28 cellular contexts compared by ENCODE assay signal in the genomic region with DNA sequence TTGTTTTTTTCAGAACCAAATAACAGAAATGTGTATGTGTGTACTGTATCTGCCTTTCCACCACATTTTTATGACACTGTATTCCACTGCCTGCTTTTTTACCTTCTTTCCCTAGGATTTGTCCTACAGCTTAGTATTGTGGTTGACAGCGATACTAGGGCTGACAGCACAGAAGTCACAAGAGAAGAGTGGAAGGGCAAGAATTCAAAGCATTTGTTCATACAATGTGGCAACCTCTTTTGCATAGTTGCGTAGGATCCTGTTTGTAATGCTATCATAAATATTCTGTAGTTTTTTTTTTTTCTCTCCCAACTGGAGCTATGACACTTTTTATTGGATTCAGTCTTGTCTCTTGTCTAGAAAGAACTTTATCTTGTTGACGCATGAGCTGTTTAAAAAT.
"Had no signal": no experiment of that assay in that cellular context is flagged by ENCODE, and none has a peak within 500 bp of the region (broad histone marks: within the 10 kb centered on the region; RNA-seq: fewer than 3 reads in every experiment).

No MANE protein-coding gene starts in this region.

- H3K27ac ChIP-seq: adrenal gland, ascending aorta, coronary artery, dorsolateral prefrontal cortex, gastrocnemius medialis, ovary, right lobe of liver, skin epidermis, thoracic aorta, upper lobe of left lung, vagina, VCaP had no signal

- H3K27me3 ChIP-seq: adrenal gland, ascending aorta, dorsolateral prefrontal cortex, gastrocnemius medialis, ovary, right lobe of liver, upper lobe of left lung, vagina had no signal

- H3K4me1 ChIP-seq: adrenal gland, ascending aorta, gastrocnemius medialis, vagina had no signal

- FAIRE-seq: keratinocyte had no signal

- ATAC-seq: activated CD4-positive, CD25-positive, alpha-beta regulatory T cell treated with anti-CD3 and anti-CD28 coated beads, Interleukin-2, amount 50 U/mL, for 24 hours; activated T-cell treated with anti-CD3 and anti-CD28 coated beads, Interleukin-2, amount 50 U/mL, for 4 hours; activated T-helper 17 cell treated with anti-CD3 and anti-CD28 coated beads, Interleukin-2, amount 50 U/mL, for 72 hours; gastrocnemius medialis; left cardiac atrium; left ventricle myocardium superior; naive thymus-derived CD4-positive, alpha-beta T cell; stimulated activated naive CD8-positive, alpha-beta T cell treated with anti-CD3 and anti-CD28 coated beads, Interleukin-15, Interleukin-2, amounts not matched to agents 100 U/mL and 50 U/mL, for 24 hours had no signal

- H3K9me3 ChIP-seq: adrenal gland, ascending aorta, gastrocnemius medialis, ovary, right lobe of liver, thoracic aorta, upper lobe of left lung, vagina had no signal

- H3K36me3 ChIP-seq: ovary, thoracic aorta had no signal

- DNase-seq: activated CD4-positive, alpha-beta memory T cell treated with anti-CD3 and anti-CD28 coated beads for 36 hours; activated CD4-positive, alpha-beta T cell treated with anti-CD3 and anti-CD28 coated beads, Interleukin-2, amount 10 ng/mL, durations not matched to agents 24 days and 14 days; activated CD8-positive, alpha-beta memory T cell treated with anti-CD3 and anti-CD28 coated beads, Interleukin-2, amount 50 U/mL, for 48 hours; activated T-cell treated with anti-CD3 and anti-CD28 coated beads, Interleukin-2, amount 50 U/mL, for 4 hours; adrenal gland; dorsolateral prefrontal cortex; effector memory CD4-positive, alpha-beta T cell; gastrocnemius medialis; glutamatergic neuron; left cardiac atrium; left ventricle myocardium superior; midbrain; naive thymus-derived CD4-positive, alpha-beta T cell; ovary; right lobe of liver; stimulated activated CD4-positive, alpha-beta T cell treated with anti-CD3 and anti-CD28 coated beads, Interleukin-12 subunit alpha, Interleukin-12 subunit beta, amount 100 ng/mL, for 4 hours; stimulated activated CD4-positive, alpha-beta T cell treated with anti-CD3 and anti-CD28 coated beads, Interleukin-4, amount 100 ng/mL, for 1 hour; stimulated activated naive CD8-positive, alpha-beta T cell treated with anti-CD3 and anti-CD28 coated beads, Interleukin-15, Interleukin-2, amounts not matched to agents 100 U/mL and 50 U/mL, for 24 hours; upper lobe of left lung had no signal

- H3K4me3 ChIP-seq: adrenal gland, ascending aorta, coronary artery, dorsolateral prefrontal cortex, gastrocnemius medialis, ovary, right lobe of liver, skin epidermis, thoracic aorta, upper lobe of left lung, vagina had no signal
